In genomic region chr13:95926231-95926630, GRCh38 we compare ENCODE assay signal across 23 cellular contexts.
DNase-seq lines count a peak whose midpoint lies in the region; FAIRE-seq and TF ChIP-seq lines count a peak whose summit lies in the region.
"Had no signal": no experiment of that assay in that cellular context is flagged by ENCODE, and none has a peak within 500 bp of the region (broad histone marks: within the 10 kb centered on the region; RNA-seq: fewer than 3 reads in every experiment).

No MANE protein-coding gene starts in this region.

- in situ Hi-C loops in astrocyte of the spinal cord (cut with HindIII; ENCODE audit: low sequenced_read_pairs), result no loop called here

- no peak overlapping the region for H4K5ac ChIP-seq in mesendoderm (ENCODE audit: low read length)

- no peaks in the 10 kb centered on the region for H3K79me2 ChIP-seq in mesendoderm (ENCODE audit: control insufficient read depth, insufficient read depth, low read length)

- no peak overlapping the region for H3K27ac ChIP-seq in mesendoderm (ENCODE audit: low read depth, low read length)
- no peak overlapping the region for H3K27ac ChIP-seq in esophagus muscularis mucosa (replicated peaks in 1 of 4)
- H3K27ac ChIP-seq: BLaER1 had no signal

- H3K9me3 ChIP-seq in esophagus muscularis mucosa, result peaks cover 0 to 13% (median 0%) of the 10 kb centered on the region in 4 donors

- no peak overlapping the region for H2AK5ac ChIP-seq in mesendoderm (ENCODE audit: low read length)

- H3K4me1 ChIP-seq in mesendoderm (ENCODE audit: control insufficient read depth, low read depth, low read length) (no peaks in the 10 kb centered on the region), esophagus muscularis mucosa (no peaks in the 10 kb centered on the region)
- H3K4me1 ChIP-seq: BLaER1 had no signal

- H4K8ac ChIP-seq in mesendoderm (ENCODE audit: low read depth, low read length), result peak overlapping the region; percentile 56

- TF ChIP-seq POLR2A in esophagus muscularis mucosa (IDR thresholded peaks at IDR 0.05; ENCODE audit: low read depth), result no peak

- H3K9ac ChIP-seq in mesendoderm (ENCODE audit: low read length), result no peak overlapping the region
- H3K9ac ChIP-seq: BLaER1 had no signal

- H3K27me3 ChIP-seq in mesendoderm (ENCODE audit: insufficient read depth, low read length, poor library complexity) (no peaks in the 10 kb centered on the region), esophagus muscularis mucosa (no peaks in the 10 kb centered on the region)
- H3K27me3 ChIP-seq: BLaER1 had no signal

- peak; percentile 71 for FAIRE-seq in D721Med (lab: Jason Lieb, UNC)
- FAIRE-seq: GM12891, H1 had no signal

- H2BK15ac ChIP-seq in mesendoderm (replicated peaks; ENCODE audit: low read depth), result no peak overlapping the region

- WGBS in mesendoderm (ENCODE audit: extremely low coverage, insufficient coverage, low lambda C conversion rate), result no CpG with 5 or more reads among the region's 3 CpGs
- 71% methylated on average over 3 of the region's 3 CpGs for WGBS in esophagus muscularis mucosa

- no peak overlapping the region for H3K23ac ChIP-seq in mesendoderm (ENCODE audit: low read length)

- H3K4me2 ChIP-seq in mesendoderm (ENCODE audit: low read length), result no peak overlapping the region
- H3K4me2 ChIP-seq: BLaER1 had no signal

- no peak overlapping the region for H3K4ac ChIP-seq in mesendoderm (ENCODE audit: low read depth, low read length)

- intact Hi-C loops in esophagus muscularis mucosa (cut with DNase I), result no loop called here

- no peak overlapping the region for H2BK5ac ChIP-seq in mesendoderm (ENCODE audit: low read length)

- no peak overlapping the region for H3K4me3 ChIP-seq in astrocyte of the spinal cord (ENCODE audit: low read depth, low read length)
- no peak overlapping the region for H3K4me3 ChIP-seq in mesendoderm (ENCODE audit: low read length)
- H3K4me3 ChIP-seq in esophagus muscularis mucosa, result no peak overlapping the region
- H3K4me3 ChIP-seq: BLaER1 had no signal

- H3K36me3 ChIP-seq in mesendoderm (ENCODE audit: control insufficient read depth, insufficient read depth, low read length), result no peaks in the 10 kb centered on the region
- H3K36me3 ChIP-seq in esophagus muscularis mucosa, result peaks cover 0 to 11% (median 3%) of the 10 kb centered on the region in 4 donors
- H3K36me3 ChIP-seq: BLaER1 had no signal

- no peak overlapping the region for H2BK120ac ChIP-seq in mesendoderm (ENCODE audit: low read depth, low read length)

- TF ChIP-seq EP300 in esophagus muscularis mucosa (IDR thresholded peaks at IDR 0.05), result no peak

- H3K79me1 ChIP-seq in mesendoderm (ENCODE audit: low read length), result no peaks in the 10 kb centered on the region

- TF ChIP-seq CTCF in D721Med (IDR thresholded peaks at IDR 0.05; ENCODE audit: insufficient read depth, missing control alignments), result no peak
- TF ChIP-seq CTCF in astrocyte of the spinal cord (IDR thresholded peaks at IDR 0.05; ENCODE audit: low read depth, low read length), result no peak
- TF ChIP-seq CTCF in esophagus muscularis mucosa (IDR thresholded peaks at IDR 0.05), result no peak

- DNase-seq in D721Med (ENCODE audit: insufficient read length, low spot score) (no peak), NCI-H524 treated with DMSO at 0.1 percent for 48 hours (lab: John Stamatoyannopoulos, UW) (peak; percentile 38), astrocyte of the spinal cord (ENCODE audit: low read depth, low spot score) (peak; percentile 18), mesendoderm (no peak), esophagus muscularis mucosa (ENCODE audit: extremely low spot score) (no peak), SKM-1 treated with dmso at 0.1 percent for 144 hours (lab: John Stamatoyannopoulos, UW; ENCODE audit: unreplicated experiment) (no peak), COLO829 (ENCODE audit: low spot score) (no peak), HPDE6-E6E7 (ENCODE audit: extremely low spot score) (no peak)
- DNase-seq: CD8-positive, alpha-beta T cell; DMS 273 treated with DMSO at 0.1 percent for 48 hours; GF-D8; MM.1S; NCI-H1105 treated with DMSO at 0.1 percent for 48 hours; NCI-H1694 treated with DMSO at 0.1 percent for 48 hours; NCI-H2107; NCI-H2227 treated with DMSO at 0.1 percent for 48 hours; NCI-H526; NK-92 treated with Interleukin-12 subunit alpha and Interleukin-12 subunit beta, amount 100 ng/mL, for 24 hours; OCI-M1; SHP77 treated with DMSO at 0.1 percent for 48 hours had no signal

- no peak overlapping the region for H3K56ac ChIP-seq in mesendoderm (ENCODE audit: low read length)

- H3K18ac ChIP-seq in mesendoderm (ENCODE audit: low read length), result no peak overlapping the region

Comparison
In these comparisons a context has a peak if more than half of its experiments do, and no peak if none do; other contexts are left out.
1. DNase-seq: peak in NCI-H524 treated with DMSO at 0.1 percent for 48 hours (single experiment) and astrocyte of the spinal cord (single experiment); none in D721Med (single experiment), mesendoderm (single experiment), esophagus muscularis mucosa (single experiment), SKM-1 treated with dmso at 0.1 percent for 144 hours (single experiment), COLO829 (single experiment) and HPDE6-E6E7 (single experiment).